Comparison of ENCODE assay signal across 19 cellular contexts in the genomic region with DNA sequence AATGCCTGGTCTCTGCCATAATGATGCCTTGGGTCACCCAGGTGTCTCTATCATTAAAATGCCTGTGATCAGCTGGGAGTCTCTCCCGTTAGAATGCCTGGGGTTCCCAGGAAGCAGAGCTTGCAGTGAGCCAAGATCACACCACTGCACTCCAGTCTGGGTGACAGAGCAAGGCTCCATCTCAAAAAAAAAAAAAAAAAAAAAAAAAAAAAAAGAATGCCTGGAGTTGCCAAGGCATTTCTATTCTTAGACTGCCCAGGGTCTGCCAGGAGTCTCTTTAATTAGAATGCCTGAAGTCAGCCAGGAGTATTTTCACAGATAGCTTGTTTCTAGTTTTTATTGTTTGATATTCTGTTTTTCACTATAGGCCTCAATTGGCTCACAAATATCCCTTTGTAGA.
A peak's percentile ranks its signal among the peaks of the same experiment; 100 is the strongest.
DNase-seq lines count a peak whose midpoint lies in the region; ATAC-seq, FAIRE-seq and TF ChIP-seq lines count a peak whose summit lies in the region.
"Had no signal": no experiment of that assay in that cellular context is flagged by ENCODE, and none has a peak within 500 bp of the region (broad histone marks: within the 10 kb centered on the region; RNA-seq: fewer than 3 reads in every experiment).

No MANE protein-coding gene starts in this region.

- H3K4me1 Mint-ChIP-seq in activated naive CD8-positive, alpha-beta T cell treated with anti-CD3 and anti-CD28 coated beads, Interleukin-2, amount 50 U/mL, for 24 hours = no peaks in the 10 kb centered on the region
- H3K4me1 Mint-ChIP-seq: H9 had no signal

- peaks cover 45% of the 10 kb centered on the region for H3K9me3 Mint-ChIP-seq in activated naive CD8-positive, alpha-beta T cell treated with anti-CD3 and anti-CD28 coated beads, Interleukin-2, amount 50 U/mL, for 24 hours

- no peak for FAIRE-seq in H54 (lab: Jason Lieb, UNC)
- FAIRE-seq: A204.1, D721Med, HepG2 had no signal

- no peak for TF ChIP-seq POLR2A in H54 (IDR thresholded peaks at IDR 0.05; ENCODE audit: low read depth, low read length)

- no peaks in the 10 kb centered on the region for H3K9me3 ChIP-seq in right cardiac atrium (ENCODE audit: control insufficient read depth, low read length)
- H3K9me3 ChIP-seq: BE2C had no signal

- H3K36me3 Mint-ChIP-seq in activated naive CD8-positive, alpha-beta T cell treated with anti-CD3 and anti-CD28 coated beads, Interleukin-2, amount 50 U/mL, for 24 hours (ENCODE audit: low read depth) = no peaks in the 10 kb centered on the region

- 17% methylated on average over 1 of the region's 1 CpG for WGBS in right cardiac atrium

- DNase-seq in Right ventricle myocardium superior = no peak
- no peak for DNase-seq in left cardiac atrium
- DNase-seq in right cardiac atrium = no peak
- no peak for DNase-seq in NCI-H2029 (lab: John Stamatoyannopoulos, UW)
- DNase-seq in CD1c-positive myeloid dendritic cell (ENCODE audit: extremely low spot score) = no peak
- no peak for DNase-seq in H54 (ENCODE audit: insufficient read length, low spot score)
- DNase-seq in activated naive CD8-positive, alpha-beta T cell treated with anti-CD3 and anti-CD28 coated beads, Interleukin-2, amount 50 U/mL, for 24 hours = no peak
- DNase-seq: ACHN; BE2C; C1 segment of cervical spinal cord; Caco-2; CD4-positive, alpha-beta T cell; DMS79; GDM1; GOT3; H9 had no signal

- H3K4me3 ChIP-seq in right cardiac atrium (ENCODE audit: low read length) = no peak overlapping the region

- no peaks in the 10 kb centered on the region for H3K4me1 ChIP-seq in right cardiac atrium (ENCODE audit: control insufficient read depth, insufficient read depth, low read length)
- H3K4me1 ChIP-seq: BE2C, Caco-2 had no signal

- no peaks in the 10 kb centered on the region for H3K27me3 ChIP-seq in right cardiac atrium (ENCODE audit: control insufficient read depth, insufficient read depth)
- H3K27me3 ChIP-seq: BE2C had no signal

- peak overlapping the region; percentile 48 for H3K27ac ChIP-seq in right cardiac atrium (ENCODE audit: low read length)

- H3K27me3 Mint-ChIP-seq in activated naive CD8-positive, alpha-beta T cell treated with anti-CD3 and anti-CD28 coated beads, Interleukin-2, amount 50 U/mL, for 24 hours = no peaks in the 10 kb centered on the region
- H3K27me3 Mint-ChIP-seq: CD4-positive, alpha-beta T cell had no signal

- no peak overlapping the region for H3K27ac Mint-ChIP-seq in activated naive CD8-positive, alpha-beta T cell treated with anti-CD3 and anti-CD28 coated beads, Interleukin-2, amount 50 U/mL, for 24 hours
- H3K27ac Mint-ChIP-seq: CD4-positive, alpha-beta T cell; H9 had no signal

- no peak overlapping the region for H3K4me3 Mint-ChIP-seq in activated naive CD8-positive, alpha-beta T cell treated with anti-CD3 and anti-CD28 coated beads, Interleukin-2, amount 50 U/mL, for 24 hours
- H3K4me3 Mint-ChIP-seq: CD4-positive, alpha-beta T cell; H9 had no signal

- intact Hi-C loops in Right ventricle myocardium superior (cut with DNase I) (no loop called here), left cardiac atrium (cut with DNase I) (loop anchor here in 1 of 2 donors (10.0 kb wide), 1 partner anchor 84 kb away; no protein-coding TSS in a partner anchor), right cardiac atrium (cut with DNase I) (no loop called here)

- peak; percentile 91 for ATAC-seq in Right ventricle myocardium superior (ENCODE audit: poor library complexity)
- peak; percentile 67 to 82 for ATAC-seq in left cardiac atrium
- peak; percentile 61 to 66 for ATAC-seq in right cardiac atrium
- no peak for ATAC-seq in activated naive CD8-positive, alpha-beta T cell treated with anti-CD3 and anti-CD28 coated beads, Interleukin-2, amount 50 U/mL, for 24 hours
- ATAC-seq: HepG2 had no signal
